8 cellular contexts compared by ENCODE assay signal in the genomic region with DNA sequence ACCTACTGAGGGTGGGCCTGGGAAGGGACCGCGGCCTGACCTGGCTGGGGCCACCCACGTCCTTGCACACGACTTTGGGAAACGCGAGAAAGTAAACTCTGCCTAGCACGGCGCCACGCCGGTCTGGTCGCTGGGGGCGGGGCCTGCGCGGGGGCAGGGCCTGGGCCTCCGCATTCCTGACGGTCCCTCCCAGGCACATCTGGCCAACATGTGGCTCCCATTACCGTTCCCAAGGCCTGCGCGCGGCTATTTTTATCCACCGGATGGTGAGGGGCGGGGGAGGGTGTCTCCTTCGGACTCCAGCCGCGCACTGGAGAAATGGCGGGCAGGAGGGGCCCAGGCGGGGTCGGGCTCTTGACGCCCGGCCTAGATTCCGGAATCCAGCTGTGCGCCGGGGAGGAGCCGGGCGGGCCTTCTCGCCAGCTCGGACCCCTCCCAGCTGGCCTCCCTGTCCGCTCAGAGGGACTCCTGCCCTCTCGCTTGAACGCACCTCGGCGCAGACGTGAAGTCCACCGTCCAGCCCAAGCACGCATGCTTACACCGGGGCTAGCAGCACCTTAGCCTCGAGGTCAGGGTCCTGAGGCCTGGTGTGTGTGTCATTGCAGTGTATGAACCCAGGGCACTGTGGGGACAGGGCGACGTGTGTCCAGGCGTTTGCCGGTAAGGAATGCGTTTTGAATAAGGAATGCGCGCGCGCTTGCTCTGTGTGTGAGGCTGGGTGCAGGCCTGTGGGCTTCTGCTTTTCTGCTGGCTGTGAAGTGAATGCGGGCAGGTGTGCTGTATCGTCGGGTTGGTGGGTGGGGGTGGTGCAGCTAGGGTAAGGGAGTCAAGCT.
DNase-seq lines count a peak whose midpoint lies in the region; ATAC-seq and TF ChIP-seq lines count a peak whose summit lies in the region.

No MANE protein-coding gene starts in this region.

- peak; percentile 95 for DNase-seq in AG20443 (ENCODE audit: low spot score)
- peak; percentile 94 for DNase-seq in astrocyte of the spinal cord (ENCODE audit: low read depth, low spot score)
- DNase-seq in iPS-NIHi7 (ENCODE audit: extremely low spot score): peak; percentile 81
- peak; percentile 63 for DNase-seq in stimulated activated CD8-positive, alpha-beta memory T cell treated with anti-CD3 and anti-CD28 coated beads, Interleukin-4, amount 100 ng/mL, for 48 hours
- DNase-seq in anterior cingulate cortex (lab: John Stamatoyannopoulos, UW): no peak

- peaks cover 28% of the 10 kb centered on the region for H3K4me1 ChIP-seq in HUES6 (ENCODE audit: control insufficient read depth, insufficient read depth, low read length)

- H3K4me3 ChIP-seq in HUES6 (ENCODE audit: low read depth, low read length) (peak overlapping the region; percentile 68), astrocyte of the spinal cord (ENCODE audit: low read depth, low read length) (peak overlapping the region; percentile 77)

- H3K27ac ChIP-seq in HUES6 (ENCODE audit: low read depth, low read length): peak overlapping the region; percentile 2; the same call in 1 of the 2 replicates

- H3K36me3 ChIP-seq in HUES6 (ENCODE audit: control insufficient read depth, insufficient read depth, low read length): 0 out of 2 replicates have a peak, but pooled peaks cover 4% of the 10 kb centered on the region

- in situ Hi-C loops in astrocyte of the spinal cord (cut with HindIII; ENCODE audit: low sequenced_read_pairs): no loop called here

- ATAC-seq in GM18868 (IDR thresholded peaks at IDR 0.05; ENCODE audit: unreplicated experiment): no peak
- no peak for ATAC-seq in GM21360 (IDR thresholded peaks at IDR 0.05; ENCODE audit: unreplicated experiment)

- H3K27me3 ChIP-seq in HUES6 (ENCODE audit: control insufficient read depth, insufficient read depth, low read length): peaks cover 38% of the 10 kb centered on the region

- no peak for TF ChIP-seq CTCF in astrocyte of the spinal cord (IDR thresholded peaks at IDR 0.05; ENCODE audit: low read depth, low read length)

- H3K9ac ChIP-seq in HUES6 (ENCODE audit: low read length): peak overlapping the region; percentile 64

- no peaks in the 10 kb centered on the region for H3K9me3 ChIP-seq in HUES6 (ENCODE audit: control insufficient read depth, insufficient read depth, low read depth, low read length)

Comparison
In these comparisons a context has a peak if more than half of its experiments do, and no peak if none do; other contexts are left out.
1. DNase-seq: peak in AG20443 (single experiment), astrocyte of the spinal cord (single experiment), iPS-NIHi7 (single experiment) and stimulated activated CD8-positive, alpha-beta memory T cell treated with anti-CD3 and anti-CD28 coated beads, Interleukin-4, amount 100 ng/mL, for 48 hours (single experiment); none in anterior cingulate cortex (0 of 58).